10 cellular contexts compared by ENCODE assay signal in genomic region chr1:200129480-200129879, GRCh38.
DNase-seq lines count a peak whose midpoint lies in the region; ATAC-seq and TF ChIP-seq lines count a peak whose summit lies in the region.
"Had no signal": no experiment of that assay in that cellular context is flagged by ENCODE, and none has a peak within 500 bp of the region (broad histone marks: within the 10 kb centered on the region; RNA-seq: fewer than 3 reads in every experiment).

No MANE protein-coding gene starts in this region.

- no peaks in the 10 kb centered on the region for H4K20me1 ChIP-seq in H9 (ENCODE audit: control insufficient read depth, insufficient read depth, insufficient read length)

- intact Hi-C loops in natural killer cell (cut with micrococcal nuclease): loop anchor here (1.0 kb wide), 1 partner anchor 25 kb away; no protein-coding TSS in a partner anchor

- H3K9me3 ChIP-seq in H9 (ENCODE audit: control insufficient read depth, low read depth, low read length): no peaks in the 10 kb centered on the region
- H3K9me3 ChIP-seq: heart right ventricle had no signal

- peak; percentile 91 to 94 (median 93) for ATAC-seq in natural killer cell
- ATAC-seq: heart right ventricle had no signal

- H3T11ph ChIP-seq in H9 (ENCODE audit: low read length): no peak overlapping the region

- H3K4me3 Mint-ChIP-seq in H9 (no peak overlapping the region), natural killer cell (peak overlapping the region; percentile 72), glutamatergic neuron (ENCODE audit: unreplicated experiment) (no peak overlapping the region)
- H3K4me3 Mint-ChIP-seq: activated T-cell treated with anti-CD3 and anti-CD28 coated beads, Interleukin-2, amount 50 U/mL, for 24 hours had no signal

- peaks cover 10% of the 10 kb centered on the region for H3K4me1 ChIP-seq in H9 (ENCODE audit: insufficient read depth, low read length)

- no peak overlapping the region for H2BK5ac ChIP-seq in H9 (ENCODE audit: insufficient read length, low read length)

- H3K23ac ChIP-seq in H9 (ENCODE audit: insufficient read length, low read depth, low read length): no peak overlapping the region

- WGBS in H9 (ENCODE audit: extremely low coverage, insufficient read length, low lambda C conversion rate): no CpG with 5 or more reads among the region's 3 CpGs

- no peaks in the 10 kb centered on the region for H3K27me3 Mint-ChIP-seq in H9 (ENCODE audit: low read depth)
- no peaks in the 10 kb centered on the region for H3K27me3 Mint-ChIP-seq in natural killer cell (ENCODE audit: low read depth in 2 of 2)
- H3K27me3 Mint-ChIP-seq in glutamatergic neuron (ENCODE audit: unreplicated experiment): no peaks in the 10 kb centered on the region
- H3K27me3 Mint-ChIP-seq: activated T-cell treated with anti-CD3 and anti-CD28 coated beads, Interleukin-2, amount 50 U/mL, for 24 hours had no signal

- H2BK12ac ChIP-seq in H9 (ENCODE audit: insufficient read length, low read depth, low read length): no peak overlapping the region

- H4K8ac ChIP-seq in H9 (replicated peaks; ENCODE audit: insufficient read length, low read depth, low read length): no peak overlapping the region

- H3K27ac ChIP-seq in H9 (ENCODE audit: insufficient read length, low read depth, low read length): peak overlapping the region; percentile 8
- H3K27ac ChIP-seq in VCaP: peak overlapping the region; percentile 83
- H3K27ac ChIP-seq: heart right ventricle had no signal

- no peak overlapping the region for H3K4ac ChIP-seq in H9 (ENCODE audit: low read depth, low read length)

- no peak overlapping the region for H3K56ac ChIP-seq in H9 (ENCODE audit: insufficient read length, low read depth, low read length)

- in situ Hi-C loops in G401 (cut with HindIII; ENCODE audit: low sequenced_read_pairs): no loop called here

- no peak for TF ChIP-seq CTCF in H9 (conservative IDR thresholded peaks at IDR 0.05)
- no peak for TF ChIP-seq CTCF in VCaP (conservative IDR thresholded peaks at IDR 0.05)
- no peak for TF ChIP-seq CTCF in natural killer cell (IDR thresholded peaks at IDR 0.05)
- TF ChIP-seq CTCF in glutamatergic neuron (IDR thresholded peaks at IDR 0.05; ENCODE audit: partially characterized antibody, unreplicated experiment): no peak

- H3K14ac ChIP-seq in H9 (ENCODE audit: insufficient read depth, low read length): no peak overlapping the region

- peak; percentile 39 for DNase-seq in NK-92 treated with Interleukin-12 subunit alpha and Interleukin-12 subunit beta, amount 100 ng/mL, for 24 hours (lab: John Stamatoyannopoulos, UW)
- DNase-seq in NK-92 (lab: John Stamatoyannopoulos, UW; ENCODE audit: unreplicated experiment) (no peak), H9 (peak; percentile 33), natural killer cell (peak; percentile 26), glutamatergic neuron (no peak), G401 (ENCODE audit: low spot score) (no peak), HuH-7 (ENCODE audit: low spot score) (no peak)
- DNase-seq: activated T-cell treated with anti-CD3 and anti-CD28 coated beads, Interleukin-2, amount 50 U/mL, for 24 hours; heart right ventricle had no signal

- H2AFZ ChIP-seq in H9 (ENCODE audit: low read length): no peak overlapping the region

- no peak overlapping the region for H4K5ac ChIP-seq in H9 (ENCODE audit: insufficient read length, low read depth, low read length)

- H3K4me1 Mint-ChIP-seq in H9 (peaks cover 17 to 20% of the 10 kb centered on the region in 2 experiments), natural killer cell (peaks cover 32 to 34% of the 10 kb centered on the region in 2 donors), glutamatergic neuron (ENCODE audit: low read depth, unreplicated experiment) (no peaks in the 10 kb centered on the region)

- no peak overlapping the region for H2BK120ac ChIP-seq in H9 (ENCODE audit: low read depth, low read length, poor library complexity, severe bottlenecking)

- no peak overlapping the region for H4K91ac ChIP-seq in H9 (ENCODE audit: insufficient read length, low read depth, low read length)

- H2BK20ac ChIP-seq in H9 (ENCODE audit: low read depth, low read length, poor library complexity, severe bottlenecking): no peak overlapping the region

- H3K9me3 Mint-ChIP-seq in H9: no peaks in the 10 kb centered on the region
- H3K9me3 Mint-ChIP-seq in natural killer cell: no peaks in the 10 kb centered on the region
- H3K9me3 Mint-ChIP-seq in glutamatergic neuron (ENCODE audit: unreplicated experiment): no peaks in the 10 kb centered on the region
- H3K9me3 Mint-ChIP-seq: activated T-cell treated with anti-CD3 and anti-CD28 coated beads, Interleukin-2, amount 50 U/mL, for 24 hours had no signal

- no peaks in the 10 kb centered on the region; a peak in 1 of 7 replicates for H3K36me3 Mint-ChIP-seq in H9 (ENCODE audit: insufficient read depth in 1 of 3, low read depth in 3 of 3)
- no peaks in the 10 kb centered on the region for H3K36me3 Mint-ChIP-seq in natural killer cell
- no peaks in the 10 kb centered on the region for H3K36me3 Mint-ChIP-seq in glutamatergic neuron (ENCODE audit: unreplicated experiment)

- no peaks in the 10 kb centered on the region for H3K23me2 ChIP-seq in H9 (ENCODE audit: insufficient read length, low read depth, low read length, poor library complexity, severe bottlenecking)

- H2BK15ac ChIP-seq in H9 (ENCODE audit: low read depth, low read length): no peak overlapping the region

- H3K18ac ChIP-seq in H9 (ENCODE audit: insufficient read length, low read depth, low read length): no peak overlapping the region

- no peaks in the 10 kb centered on the region for H3K79me2 ChIP-seq in H9 (ENCODE audit: insufficient read depth, low read length)

- no peaks in the 10 kb centered on the region for H3K27me3 ChIP-seq in H9 (ENCODE audit: insufficient read depth, low read length)
- H3K27me3 ChIP-seq: heart right ventricle had no signal

- no peaks in the 10 kb centered on the region for H3K79me1 ChIP-seq in H9 (ENCODE audit: insufficient read depth, low read depth, low read length, poor library complexity, severe bottlenecking)

- H3K4me2 ChIP-seq in H9 (ENCODE audit: insufficient read depth, insufficient read length, low read length): no peak overlapping the region

- H3K27ac Mint-ChIP-seq in H9 (peak overlapping the region in 2 of 3 experiments; percentile 32 to 89; a peak in 3 of 7 replicates), natural killer cell (peak overlapping the region; percentile 88 to 91), glutamatergic neuron (ENCODE audit: unreplicated experiment) (no peak overlapping the region)
- H3K27ac Mint-ChIP-seq: activated T-cell treated with anti-CD3 and anti-CD28 coated beads, Interleukin-2, amount 50 U/mL, for 24 hours had no signal

- no peak overlapping the region for H3K9ac ChIP-seq in H9 (ENCODE audit: extremely low read depth, insufficient read length, low read length)

- no peak overlapping the region for H2AK5ac ChIP-seq in H9 (ENCODE audit: insufficient read length, low read length)

Comparison
In these comparisons a context has a peak if more than half of its experiments do, and no peak if none do; other contexts are left out.
1. DNase-seq: peak in NK-92 treated with Interleukin-12 subunit alpha and Interleukin-12 subunit beta, amount 100 ng/mL, for 24 hours (single experiment), H9 (single experiment) and natural killer cell (single experiment); none in NK-92 (single experiment), glutamatergic neuron (single experiment), G401 (single experiment) and HuH-7 (single experiment).